In the genomic region with DNA sequence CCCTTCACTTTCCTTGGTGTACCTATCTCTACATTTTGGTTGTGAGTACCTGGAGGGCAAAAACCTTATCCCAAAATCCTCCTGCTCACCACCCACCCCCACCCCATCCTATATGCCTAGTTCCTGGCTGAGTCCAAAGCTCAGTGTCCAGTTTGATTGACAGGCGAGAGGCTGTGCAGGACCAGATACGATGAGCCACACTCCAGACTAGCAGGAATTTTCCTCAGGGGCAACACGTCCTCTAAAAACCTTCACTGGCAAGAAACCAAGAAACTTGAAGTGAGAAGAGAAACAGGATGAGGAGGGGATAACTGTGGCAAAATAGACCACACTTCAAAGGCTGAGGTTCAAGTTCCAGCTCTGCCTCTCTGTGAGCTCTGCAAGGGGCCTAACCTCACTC, we compare ENCODE assay signal across 1 cellular context.
A peak's percentile ranks its signal among the peaks of the same experiment; 100 is the strongest.
TF ChIP-seq lines count a peak whose summit lies in the region.

No MANE protein-coding gene starts in this region.

TF ChIP-seq in SK-N-SH, 30 proteins besides CTCF, POLR2A, EP300 and RAD21 (continued from another document):
- TF ChIP-seq, protein P1, sequence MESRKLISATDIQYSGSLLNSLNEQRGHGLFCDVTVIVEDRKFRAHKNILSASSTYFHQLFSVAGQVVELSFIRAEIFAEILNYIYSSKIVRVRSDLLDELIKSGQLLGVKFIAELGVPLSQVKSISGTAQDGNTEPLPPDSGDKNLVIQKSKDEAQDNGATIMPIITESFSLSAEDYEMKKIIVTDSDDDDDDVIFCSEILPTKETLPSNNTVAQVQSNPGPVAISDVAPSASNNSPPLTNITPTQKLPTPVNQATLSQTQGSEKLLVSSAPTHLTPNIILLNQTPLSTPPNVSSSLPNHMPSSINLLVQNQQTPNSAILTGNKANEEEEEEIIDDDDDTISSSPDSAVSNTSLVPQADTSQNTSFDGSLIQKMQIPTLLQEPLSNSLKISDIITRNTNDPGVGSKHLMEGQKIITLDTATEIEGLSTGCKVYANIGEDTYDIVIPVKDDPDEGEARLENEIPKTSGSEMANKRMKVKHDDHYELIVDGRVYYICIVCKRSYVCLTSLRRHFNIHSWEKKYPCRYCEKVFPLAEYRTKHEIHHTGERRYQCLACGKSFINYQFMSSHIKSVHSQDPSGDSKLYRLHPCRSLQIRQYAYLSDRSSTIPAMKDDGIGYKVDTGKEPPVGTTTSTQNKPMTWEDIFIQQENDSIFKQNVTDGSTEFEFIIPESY (IDR thresholded peaks at IDR 0.05; ENCODE audit: borderline replicate concordance, low read depth) = no peak
- TF ChIP-seq CHD2 (IDR thresholded peaks at IDR 0.05; ENCODE audit: low read length, partially characterized antibody) (no peak), POLR2AphosphoS5 (IDR thresholded peaks at IDR 0.05; ENCODE audit: low read depth, low read length) (no peak), MEF2A (IDR thresholded peaks at IDR 0.05; ENCODE audit: borderline replicate concordance, low read depth) (no peak)
- TF ChIP-seq, protein P2, sequence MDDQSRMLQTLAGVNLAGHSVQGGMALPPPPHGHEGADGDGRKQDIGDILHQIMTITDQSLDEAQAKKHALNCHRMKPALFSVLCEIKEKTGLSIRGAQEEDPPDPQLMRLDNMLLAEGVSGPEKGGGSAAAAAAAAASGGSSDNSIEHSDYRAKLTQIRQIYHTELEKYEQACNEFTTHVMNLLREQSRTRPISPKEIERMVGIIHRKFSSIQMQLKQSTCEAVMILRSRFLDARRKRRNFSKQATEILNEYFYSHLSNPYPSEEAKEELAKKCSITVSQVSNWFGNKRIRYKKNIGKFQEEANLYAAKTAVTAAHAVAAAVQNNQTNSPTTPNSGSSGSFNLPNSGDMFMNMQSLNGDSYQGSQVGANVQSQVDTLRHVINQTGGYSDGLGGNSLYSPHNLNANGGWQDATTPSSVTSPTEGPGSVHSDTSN (IDR thresholded peaks at IDR 0.05) = peak; percentile 70
